ENCODE assay signal across 8 cellular contexts in the genomic region with DNA sequence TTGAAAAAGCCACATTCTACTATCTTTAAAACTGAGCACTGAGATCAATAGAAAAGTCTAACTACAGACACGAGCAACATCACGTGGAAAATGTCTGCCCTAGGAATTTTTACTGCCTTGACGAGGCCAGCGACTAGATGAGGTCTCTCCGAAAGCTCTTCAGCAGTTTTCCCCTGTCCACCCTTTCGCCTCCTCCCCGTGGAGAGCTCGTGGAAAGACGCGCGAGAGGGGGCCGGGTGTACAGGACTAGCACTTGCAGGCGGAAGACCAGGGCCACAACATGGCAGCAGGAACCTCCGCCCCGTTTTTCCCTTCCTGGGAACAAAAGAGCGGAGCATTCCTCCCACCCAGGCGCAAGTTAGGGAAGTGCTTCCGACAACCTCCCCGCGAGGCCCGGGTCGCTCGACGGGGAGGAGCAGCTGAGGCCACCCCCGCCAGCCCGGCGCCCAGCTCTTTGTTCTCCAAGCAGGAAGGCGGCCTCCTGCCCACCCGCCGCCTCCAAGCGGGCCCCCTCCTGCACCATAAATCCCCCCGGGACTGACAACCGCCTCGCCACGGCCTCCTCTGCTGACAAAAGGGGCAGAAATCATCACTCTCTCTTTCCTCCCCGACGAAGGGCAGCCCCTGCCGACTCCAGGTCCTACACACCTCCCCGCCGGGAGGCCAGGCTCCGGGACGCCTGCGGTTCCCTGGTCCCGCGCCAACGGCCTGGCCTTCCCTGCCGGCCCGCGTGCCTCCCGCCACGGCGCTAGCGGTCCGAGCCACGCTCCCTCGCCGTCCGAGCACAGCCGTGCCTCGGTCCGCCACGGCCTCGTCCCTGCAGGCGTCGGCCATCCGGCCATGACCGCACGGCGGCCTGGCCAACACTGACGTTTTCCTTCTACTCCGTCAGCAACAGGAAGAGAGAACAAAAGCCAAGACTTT. TPM values are rescaled to one million over a fixed set of nuclear protein-coding genes. Genes with fewer than 3 reads are reported as not detected.
DNase-seq lines count a peak whose midpoint lies in the region; ATAC-seq and TF ChIP-seq lines count a peak whose summit lies in the region.

No MANE protein-coding gene starts in this region.

- peaks cover 24 to 64% (median 26%) of the 10 kb centered on the region in 3 donors for H3K36me3 Mint-ChIP-seq in CD8-positive, alpha-beta memory T cell
- H3K36me3 Mint-ChIP-seq in activated CD8-positive, alpha-beta T cell treated with anti-CD3 and anti-CD28 coated beads for 36 hours (ENCODE audit: low read depth): peaks cover 56% of the 10 kb centered on the region
- peaks cover 24% of the 10 kb centered on the region for H3K36me3 Mint-ChIP-seq in memory B cell

- no peak for TF ChIP-seq CTCF in activated CD8-positive, alpha-beta T cell treated with anti-CD3 and anti-CD28 coated beads for 36 hours (IDR thresholded peaks at IDR 0.05)

- no peaks in the 10 kb centered on the region for H3K9me3 ChIP-seq in CD8-positive, alpha-beta memory T cell (ENCODE audit: low read length)
- no peaks in the 10 kb centered on the region for H3K9me3 ChIP-seq in effector memory CD4-positive, alpha-beta T cell (ENCODE audit: control insufficient read depth, low read length)

- no peaks in the 10 kb centered on the region for H3K9me3 Mint-ChIP-seq in CD8-positive, alpha-beta memory T cell
- H3K9me3 Mint-ChIP-seq in activated CD8-positive, alpha-beta T cell treated with anti-CD3 and anti-CD28 coated beads for 36 hours: no peaks in the 10 kb centered on the region
- H3K9me3 Mint-ChIP-seq in memory B cell: no peaks in the 10 kb centered on the region

- peaks cover 0 to under 1% of the 10 kb centered on the region in 2 donors for H3K27me3 Mint-ChIP-seq in CD8-positive, alpha-beta memory T cell
- no peaks in the 10 kb centered on the region for H3K27me3 Mint-ChIP-seq in activated CD8-positive, alpha-beta T cell treated with anti-CD3 and anti-CD28 coated beads for 36 hours
- no peaks in the 10 kb centered on the region for H3K27me3 Mint-ChIP-seq in memory B cell

- peak in 4 of 5 donors; percentile 33 to 65 (median 47) for DNase-seq in CD8-positive, alpha-beta memory T cell
- peak; percentile 50 for DNase-seq in MV-4-11 (lab: John Stamatoyannopoulos, UW)
- DNase-seq in activated CD8-positive, alpha-beta T cell treated with anti-CD3 and anti-CD28 coated beads for 36 hours: peak; percentile 55
- peak; percentile 9 to 30 (median 20) for DNase-seq in effector memory CD4-positive, alpha-beta T cell
- DNase-seq in memory B cell (ENCODE audit: low spot score in 2 of 2): peak; percentile 28 to 55
- peak; percentile 11 for DNase-seq in stimulated activated CD8-positive, alpha-beta memory T cell treated with anti-CD3 and anti-CD28 coated beads, Interleukin-12 subunit alpha, Interleukin-12 subunit beta, amount 100 ng/mL, for 1 hour (ENCODE audit: low read depth)

- H3K36me3 ChIP-seq in CD8-positive, alpha-beta memory T cell (ENCODE audit: insufficient read depth, low read length): peaks cover 42% of the 10 kb centered on the region
- H3K36me3 ChIP-seq in effector memory CD4-positive, alpha-beta T cell (ENCODE audit: control insufficient read depth, insufficient read depth, low read length): peaks cover 40% of the 10 kb centered on the region

- peak overlapping the region; percentile 95 to 100 (median 98) for H3K4me3 Mint-ChIP-seq in CD8-positive, alpha-beta memory T cell
- peak overlapping the region; percentile 94 for H3K4me3 Mint-ChIP-seq in activated CD8-positive, alpha-beta T cell treated with anti-CD3 and anti-CD28 coated beads for 36 hours
- H3K4me3 Mint-ChIP-seq in memory B cell: peak overlapping the region; percentile 98

- peaks cover 50% of the 10 kb centered on the region for H3K4me1 ChIP-seq in CD8-positive, alpha-beta memory T cell (ENCODE audit: insufficient read depth, low read length)
- H3K4me1 ChIP-seq in effector memory CD4-positive, alpha-beta T cell (ENCODE audit: control insufficient read depth, insufficient read depth, low read length, poor library complexity, severe bottlenecking): peaks cover 28% of the 10 kb centered on the region

- intact Hi-C loops in activated CD8-positive, alpha-beta T cell treated with anti-CD3 and anti-CD28 coated beads for 36 hours (cut with micrococcal nuclease): loop anchor here (2.0 kb wide), 1 partner anchor 51 kb away; the partner anchor contains the start of gene ZBED5

- H3K4me3 ChIP-seq in CD8-positive, alpha-beta memory T cell (ENCODE audit: low read length): peak overlapping the region; percentile 90
- H3K4me3 ChIP-seq in effector memory CD4-positive, alpha-beta T cell (ENCODE audit: insufficient read depth, low read depth, low read length, poor library complexity, severe bottlenecking): peak overlapping the region; percentile 98

- H3K27me3 ChIP-seq in CD8-positive, alpha-beta memory T cell (ENCODE audit: insufficient read depth, low read length, poor library complexity, severe bottlenecking): no peaks in the 10 kb centered on the region
- H3K27me3 ChIP-seq in effector memory CD4-positive, alpha-beta T cell (replicated peaks; ENCODE audit: control insufficient read depth, insufficient read depth, low read length, poor library complexity, severe bottlenecking): no peaks in the 10 kb centered on the region

- peaks cover 47 to 60% (median 59%) of the 10 kb centered on the region in 3 donors for H3K4me1 Mint-ChIP-seq in CD8-positive, alpha-beta memory T cell
- H3K4me1 Mint-ChIP-seq in activated CD8-positive, alpha-beta T cell treated with anti-CD3 and anti-CD28 coated beads for 36 hours (ENCODE audit: low read depth): peaks cover 42% of the 10 kb centered on the region
- H3K4me1 Mint-ChIP-seq in memory B cell: peaks cover 22% of the 10 kb centered on the region

- H3K27ac Mint-ChIP-seq in CD8-positive, alpha-beta memory T cell: peak overlapping the region; percentile 93 to 100 (median 98)
- H3K27ac Mint-ChIP-seq in activated CD8-positive, alpha-beta T cell treated with anti-CD3 and anti-CD28 coated beads for 36 hours: peak overlapping the region; percentile 98
- H3K27ac Mint-ChIP-seq in memory B cell: peak overlapping the region; percentile 97

- peak overlapping the region; percentile 93 for H3K27ac ChIP-seq in CD8-positive, alpha-beta memory T cell (ENCODE audit: low read depth, low read length)
- peak overlapping the region; percentile 94 for H3K27ac ChIP-seq in effector memory CD4-positive, alpha-beta T cell (ENCODE audit: insufficient read depth, low read length, poor library complexity, severe bottlenecking)

- CTCF ChIA-PET in CD8-positive, alpha-beta memory T cell (lab: Charles Lee): interaction anchor here (1.2 to 2.8 kb wide), 6 partner anchors 9 to 50 kb away, joined by 3 to 32 read pairs (median 8); partner anchors contain the start of gene ZBED5
- CTCF ChIA-PET in activated CD8-positive, alpha-beta T cell treated with anti-CD3 and anti-CD28 coated beads for 36 hours (lab: Charles Lee): interaction anchor here (1.0 to 3.3 kb wide), 4 partner anchors 15 to 220 kb away, joined by 3 to 25 read pairs (median 12); partner anchors contain the start of gene ZBED5

- ATAC-seq in GM21717 (IDR thresholded peaks at IDR 0.05; ENCODE audit: unreplicated experiment) (peak; percentile 10), memory B cell (ENCODE audit: low read depth) (no peak), GM19463 (IDR thresholded peaks at IDR 0.05; ENCODE audit: unreplicated experiment) (no peak)
- no peak for ATAC-seq in activated CD8-positive, alpha-beta T cell treated with anti-CD3 and anti-CD28 coated beads for 36 hours

- POLR2A ChIA-PET in CD8-positive, alpha-beta memory T cell (lab: Charles Lee): interaction anchor here (0.6 to 4.9 kb wide), 19 partner anchors 10 to 1388 kb away, joined by 3 to 248 read pairs (median 6); partner anchors contain the start of genes CTR9, RNF141 and ZBED5
- POLR2A ChIA-PET in activated CD8-positive, alpha-beta T cell treated with anti-CD3 and anti-CD28 coated beads for 36 hours (lab: Charles Lee): interaction anchor here (0.6 to 5.7 kb wide), 22 partner anchors 9 to 1207 kb away, joined by 3 to 134 read pairs (median 8); partner anchors contain the start of genes CTR9 and ZBED5

RNA-seq across cellular contexts. Expression of gene EIF4G2, which starts 0.8 kb away (rescaled TPM):
- 1,000 to 10,000 TPM; 1,516 to 1,609 TPM for total RNA-seq in CD8-positive, alpha-beta memory T cell
- 547 TPM for polyA plus RNA-seq in CD8-positive, alpha-beta memory T cell
- total RNA-seq in activated CD8-positive, alpha-beta T cell treated with anti-CD3 and anti-CD28 coated beads for 36 hours: 100 to 1,000 TPM; 757 to 842 TPM

RNA-seq across cellular contexts. Expression of gene ZBED5, which starts 50.0 kb away (rescaled TPM):
- 10 to 100 TPM; 45.7 to 51.9 TPM for total RNA-seq in CD8-positive, alpha-beta memory T cell
- polyA plus RNA-seq in CD8-positive, alpha-beta memory T cell: 15.1 TPM
- 10 to 100 TPM; 35.7 to 36.7 TPM for total RNA-seq in activated CD8-positive, alpha-beta T cell treated with anti-CD3 and anti-CD28 coated beads for 36 hours

RNA-seq across cellular contexts. Expression of gene CTR9, which starts 56.8 kb away (rescaled TPM):
- total RNA-seq in CD8-positive, alpha-beta memory T cell: 10 to 100 TPM; 49.9 to 60.8 TPM
- 57.9 TPM for polyA plus RNA-seq in CD8-positive, alpha-beta memory T cell
- total RNA-seq in activated CD8-positive, alpha-beta T cell treated with anti-CD3 and anti-CD28 coated beads for 36 hours: 10 to 100 TPM; 35.9 to 37.1 TPM
